In genomic region chr15:64034519-64034918, GRCh38 we compare ENCODE assay signal across 25 cellular contexts.
"Had no signal": no experiment of that assay in that cellular context is flagged by ENCODE, and none has a peak within 500 bp of the region (broad histone marks: within the 10 kb centered on the region; RNA-seq: fewer than 3 reads in every experiment).

No MANE protein-coding gene starts in this region.

- H3K36me3 ChIP-seq: MG63, SJSA1 had no signal

- H3K9me3 ChIP-seq: MG63, Peyer's patch, SJSA1 had no signal

- H3K27me3 ChIP-seq: MG63, Peyer's patch had no signal

- H2AFZ ChIP-seq: PC-9 had no signal

- H3K4me1 ChIP-seq: Peyer's patch, SJSA1 had no signal

- H3K4me3 ChIP-seq: MG63, PC-9, Peyer's patch, SJSA1, SK-N-MC had no signal

- H3K27ac ChIP-seq: HL-60, PC-9, Peyer's patch, SJSA1 had no signal

- H3K4me2 ChIP-seq: PC-9 had no signal

- DNase-seq: Karpas-422, KBM-7, MG63, NCI-H1092, NCI-H1105 treated with DMSO at 0.1 percent for 48 hours, NCI-H1417 treated with DMSO at 0.1 percent for 48 hours, NCI-H146, NCI-H1694 treated with DMSO at 0.1 percent for 48 hours, NCI-H1930, NCI-H2081, NCI-H2107, NCI-H2227 treated with DMSO at 0.1 percent for 48 hours, NCI-H510A, NCI-H524 treated with DMSO at 0.1 percent for 48 hours, NCI-H69, NCI-H774, OCI-M1, PC-9, Peyer's patch, Right ventricle myocardium superior, SIG-M5, SW 1271 had no signal
